ENCODE assay signal across 3 cellular contexts in the genomic region with DNA sequence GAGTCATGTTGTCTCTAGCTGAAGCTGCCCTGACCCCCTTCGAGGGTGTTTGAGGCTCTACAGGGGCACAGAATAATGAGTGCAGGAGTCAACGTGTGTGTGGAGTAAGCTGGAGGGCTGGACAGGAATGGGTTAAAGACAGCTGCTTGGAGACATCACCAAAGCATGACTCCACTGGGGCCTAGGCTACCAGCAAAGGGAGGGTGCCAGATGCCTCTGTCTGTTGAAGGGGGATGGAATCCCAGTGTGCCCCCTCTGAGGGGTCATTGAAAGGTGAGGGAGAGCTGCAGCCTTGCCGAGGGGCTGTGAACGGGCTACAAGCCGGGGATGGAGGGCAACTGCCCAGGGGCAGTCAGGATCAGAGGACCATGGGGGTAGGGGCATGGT.
TF ChIP-seq lines count a peak whose summit lies in the region.

No MANE protein-coding gene starts in this region.

TF ChIP-seq in SK-N-SH, 30 proteins besides CTCF, POLR2A, EP300 and RAD21:
- TF ChIP-seq RCOR1 (IDR thresholded peaks at IDR 0.05; ENCODE audit: low read length) (no peak), TCF12 (IDR thresholded peaks at IDR 0.05) (peak; percentile 27; the same call in 1 of the 2 replicates), TEAD4 (IDR thresholded peaks at IDR 0.05; ENCODE audit: borderline replicate concordance, insufficient read depth) (no peak), RXRA (IDR thresholded peaks at IDR 0.05; ENCODE audit: borderline replicate concordance, low read depth) (peak; percentile 67; the same call in 1 of the 2 replicates)

TF ChIP-seq in SK-N-SH treated with all-trans-retinoic acid at 6 μM for 48 hours, 23 proteins besides CTCF, POLR2A, EP300 and RAD21:
- TF ChIP-seq RARB (CRISPR knock-in tag; IDR thresholded peaks at IDR 0.05): no peak
- no peak for TF ChIP-seq ZNF8 (CRISPR knock-in tag; IDR thresholded peaks at IDR 0.05)
- TF ChIP-seq, protein P1, sequence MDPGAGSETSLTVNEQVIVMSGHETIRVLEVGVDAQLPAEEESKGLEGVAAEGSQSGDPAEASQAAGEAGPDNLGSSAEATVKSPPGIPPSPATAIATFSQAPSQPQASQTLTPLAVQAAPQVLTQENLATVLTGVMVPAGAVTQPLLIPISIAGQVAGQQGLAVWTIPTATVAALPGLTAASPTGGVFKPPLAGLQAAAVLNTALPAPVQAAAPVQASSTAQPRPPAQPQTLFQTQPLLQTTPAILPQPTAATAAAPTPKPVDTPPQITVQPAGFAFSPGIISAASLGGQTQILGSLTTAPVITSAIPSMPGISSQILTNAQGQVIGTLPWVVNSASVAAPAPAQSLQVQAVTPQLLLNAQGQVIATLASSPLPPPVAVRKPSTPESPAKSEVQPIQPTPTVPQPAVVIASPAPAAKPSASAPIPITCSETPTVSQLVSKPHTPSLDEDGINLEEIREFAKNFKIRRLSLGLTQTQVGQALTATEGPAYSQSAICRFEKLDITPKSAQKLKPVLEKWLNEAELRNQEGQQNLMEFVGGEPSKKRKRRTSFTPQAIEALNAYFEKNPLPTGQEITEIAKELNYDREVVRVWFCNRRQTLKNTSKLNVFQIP (CRISPR knock-in tag; IDR thresholded peaks at IDR 0.05; ENCODE audit: borderline replicate concordance, low read depth): no peak
- no peak for TF ChIP-seq OSR1 (CRISPR knock-in tag; IDR thresholded peaks at IDR 0.05)
- no peak for TF ChIP-seq ZFP30 (CRISPR knock-in tag; IDR thresholded peaks at IDR 0.05)
- TF ChIP-seq, protein P2, sequence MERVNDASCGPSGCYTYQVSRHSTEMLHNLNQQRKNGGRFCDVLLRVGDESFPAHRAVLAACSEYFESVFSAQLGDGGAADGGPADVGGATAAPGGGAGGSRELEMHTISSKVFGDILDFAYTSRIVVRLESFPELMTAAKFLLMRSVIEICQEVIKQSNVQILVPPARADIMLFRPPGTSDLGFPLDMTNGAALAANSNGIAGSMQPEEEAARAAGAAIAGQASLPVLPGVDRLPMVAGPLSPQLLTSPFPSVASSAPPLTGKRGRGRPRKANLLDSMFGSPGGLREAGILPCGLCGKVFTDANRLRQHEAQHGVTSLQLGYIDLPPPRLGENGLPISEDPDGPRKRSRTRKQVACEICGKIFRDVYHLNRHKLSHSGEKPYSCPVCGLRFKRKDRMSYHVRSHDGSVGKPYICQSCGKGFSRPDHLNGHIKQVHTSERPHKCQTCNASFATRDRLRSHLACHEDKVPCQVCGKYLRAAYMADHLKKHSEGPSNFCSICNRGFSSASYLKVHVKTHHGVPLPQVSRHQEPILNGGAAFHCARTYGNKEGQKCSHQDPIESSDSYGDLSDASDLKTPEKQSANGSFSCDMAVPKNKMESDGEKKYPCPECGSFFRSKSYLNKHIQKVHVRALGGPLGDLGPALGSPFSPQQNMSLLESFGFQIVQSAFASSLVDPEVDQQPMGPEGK (CRISPR knock-in tag; IDR thresholded peaks at IDR 0.05; ENCODE audit: borderline replicate concordance): no peak
- no peak for TF ChIP-seq BACH2 (CRISPR knock-in tag; IDR thresholded peaks at IDR 0.05; ENCODE audit: borderline replicate concordance)
- TF ChIP-seq ARNTL (CRISPR knock-in tag; IDR thresholded peaks at IDR 0.05; ENCODE audit: borderline replicate concordance, low read depth): no peak
- TF ChIP-seq PPARA (CRISPR knock-in tag; IDR thresholded peaks at IDR 0.05; ENCODE audit: borderline replicate concordance): no peak
- no peak for TF ChIP-seq ISL1 (CRISPR knock-in tag; IDR thresholded peaks at IDR 0.05)
- TF ChIP-seq ZC3H10 (CRISPR knock-in tag; IDR thresholded peaks at IDR 0.05): no peak
TF ChIP-seq in SK-N-SH treated with all-trans-retinoic acid at 6 μM for 48 hours: peak in this region for 0.

TF ChIP-seq in WTC11, 78 proteins besides CTCF, POLR2A, EP300 and RAD21:
- TF ChIP-seq JUN (CRISPR knock-in tag; IDR thresholded peaks at IDR 0.05): no peak
- TF ChIP-seq TCF7 (CRISPR knock-in tag; IDR thresholded peaks at IDR 0.05; ENCODE audit: low read depth): no peak
- TF ChIP-seq TEAD1 (CRISPR knock-in tag; IDR thresholded peaks at IDR 0.05): 0 out of 2 replicates have a peak, but pooled peaks have one; percentile 25
- TF ChIP-seq CBFB (CRISPR knock-in tag; IDR thresholded peaks at IDR 0.05; ENCODE audit: low read depth): no peak
- TF ChIP-seq FOXJ3 (CRISPR knock-in tag; IDR thresholded peaks at IDR 0.05; ENCODE audit: borderline replicate concordance): no peak
TF ChIP-seq in WTC11: peak in this region for 1.
